ENCODE assay signal across 31 cellular contexts in the genomic region with DNA sequence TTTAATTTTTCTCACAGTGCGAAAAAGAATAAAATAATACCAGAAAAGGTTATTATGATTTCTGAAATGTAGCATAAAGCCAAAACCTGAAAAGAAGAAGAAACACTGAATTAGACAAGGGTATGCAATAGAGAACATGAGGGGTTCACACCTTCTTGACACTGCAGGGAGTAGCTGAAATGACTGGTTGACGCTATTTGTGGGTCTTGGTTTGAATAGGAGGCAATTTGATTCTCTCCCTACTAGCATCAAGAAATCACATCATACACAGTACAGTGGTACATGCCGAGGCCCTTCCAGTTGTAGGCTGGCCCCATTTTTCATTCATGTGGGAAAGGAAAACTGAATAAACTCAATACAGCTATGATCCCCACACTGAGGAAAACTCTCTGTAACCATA.
DNase-seq lines count a peak whose midpoint lies in the region; ATAC-seq, FAIRE-seq and TF ChIP-seq lines count a peak whose summit lies in the region.
"Had no signal": no experiment of that assay in that cellular context is flagged by ENCODE, and none has a peak within 500 bp of the region (broad histone marks: within the 10 kb centered on the region; RNA-seq: fewer than 3 reads in every experiment).

No MANE protein-coding gene starts in this region.

- no peak overlapping the region for H2BK120ac ChIP-seq in IMR-90 (ENCODE audit: low read depth, low read length)

- H3K4me1 Mint-ChIP-seq in activated CD8-positive, alpha-beta T cell treated with anti-CD3 and anti-CD28 coated beads for 36 hours (ENCODE audit: low read depth), result peaks cover 35% of the 10 kb centered on the region
- H3K4me1 Mint-ChIP-seq in activated CD8-positive, alpha-beta T cell treated with anti-CD3 and anti-CD28 coated beads, Interleukin-2, amount 10 ng/mL, durations not matched to agents 7 days and 5 days (ENCODE audit: low read depth), result peaks cover 2% of the 10 kb centered on the region
- peaks cover 38 to 43% of the 10 kb centered on the region in 2 donors for H3K4me1 Mint-ChIP-seq in natural killer cell treated with Interleukin-12 subunit alpha and Interleukin-12 subunit beta and Interleukin-15 and Interleukin-18, amount 100 ng/mL, for 72 hours (ENCODE audit: low read depth in 2 of 2)
- H3K4me1 Mint-ChIP-seq: brain had no signal

- H3K9me3 Mint-ChIP-seq in activated CD8-positive, alpha-beta T cell treated with anti-CD3 and anti-CD28 coated beads for 36 hours, result no peaks in the 10 kb centered on the region
- no peaks in the 10 kb centered on the region for H3K9me3 Mint-ChIP-seq in activated CD8-positive, alpha-beta T cell treated with anti-CD3 and anti-CD28 coated beads, Interleukin-2, amount 10 ng/mL, durations not matched to agents 7 days and 5 days (ENCODE audit: insufficient read depth)
- H3K9me3 Mint-ChIP-seq in natural killer cell treated with Interleukin-12 subunit alpha and Interleukin-12 subunit beta and Interleukin-15 and Interleukin-18, amount 100 ng/mL, for 72 hours, result no peaks in the 10 kb centered on the region
- H3K9me3 Mint-ChIP-seq: activated CD4-positive, alpha-beta memory T cell treated with anti-CD3 and anti-CD28 coated beads, Interleukin-2, amount 10 ng/mL, durations not matched to agents 7 days and 5 days; activated naive CD4-positive, alpha-beta T cell treated with anti-CD3 and anti-CD28 coated beads for 36 hours had no signal

- no peak for DNase-seq in activated CD8-positive, alpha-beta T cell treated with anti-CD3 and anti-CD28 coated beads for 36 hours
- no peak for DNase-seq in activated CD8-positive, alpha-beta T cell treated with anti-CD3 and anti-CD28 coated beads, Interleukin-2, amount 10 ng/mL, durations not matched to agents 7 days and 5 days
- DNase-seq in A549 (ENCODE audit: low read depth in 1 of 2, low spot score in 1 of 2) (no peak), IMR-90 (no peak), NCI-H1417 treated with DMSO at 0.1 percent for 48 hours (lab: John Stamatoyannopoulos, UW) (no peak)
- DNase-seq in natural killer cell treated with Interleukin-12 subunit alpha and Interleukin-12 subunit beta and Interleukin-15 and Interleukin-18, amount 100 ng/mL, for 72 hours (ENCODE audit: low spot score), result no peak
- DNase-seq: activated CD4-positive, alpha-beta memory T cell treated with anti-CD3 and anti-CD28 coated beads, Interleukin-2, amount 10 ng/mL, durations not matched to agents 7 days and 5 days; activated CD4-positive, CD25-positive, alpha-beta regulatory T cell treated with anti-CD3 and anti-CD28 coated beads, Interleukin-2, amount 50 U/mL, for 72 hours; activated naive CD4-positive, alpha-beta T cell treated with anti-CD3 and anti-CD28 coated beads for 36 hours; amniotic stem cell; GOT3; Kasumi-1; mammary epithelial cell; mucosa of descending colon; NCI-H1436 treated with DMSO at 0.1 percent for 48 hours; NCI-H2081 treated with DMSO at 0.1 percent for 48 hours; NCI-H446; NCI-H748 treated with DMSO at 0.1 percent for 48 hours; SHP77; small intestine; stimulated activated naive CD4-positive, alpha-beta T cell treated with Interleukin-2 at 50 U/mL for 16 hours had no signal

- H3K4ac ChIP-seq in IMR-90 (ENCODE audit: low read depth, low read length), result 0 out of 2 replicates have a peak overlapping the region, but pooled peaks have one; percentile 3

- dilution Hi-C loops in IMR-90 (cut with HindIII; ENCODE audit: low sequenced_read_pairs, unreplicated experiment), result no loop called here

- H2BK5ac ChIP-seq in IMR-90 (ENCODE audit: low read depth, low read length, poor library complexity, severe bottlenecking), result peak overlapping the region; percentile 6

- in situ Hi-C loops in IMR-90 (cut with MboI; ENCODE audit: low sequenced_read_pairs), result no loop called here

- no peak overlapping the region for H2AK9ac ChIP-seq in IMR-90 (replicated peaks; ENCODE audit: low read depth, low read length, poor library complexity)

- no peaks in the 10 kb centered on the region for H3K27me3 Mint-ChIP-seq in activated CD8-positive, alpha-beta T cell treated with anti-CD3 and anti-CD28 coated beads for 36 hours
- H3K27me3 Mint-ChIP-seq in activated CD8-positive, alpha-beta T cell treated with anti-CD3 and anti-CD28 coated beads, Interleukin-2, amount 10 ng/mL, durations not matched to agents 7 days and 5 days (ENCODE audit: low read depth), result no peaks in the 10 kb centered on the region
- no peaks in the 10 kb centered on the region for H3K27me3 Mint-ChIP-seq in natural killer cell treated with Interleukin-12 subunit alpha and Interleukin-12 subunit beta and Interleukin-15 and Interleukin-18, amount 100 ng/mL, for 72 hours
- H3K27me3 Mint-ChIP-seq: activated CD4-positive, alpha-beta memory T cell treated with anti-CD3 and anti-CD28 coated beads, Interleukin-2, amount 10 ng/mL, durations not matched to agents 7 days and 5 days had no signal

- CTCF ChIA-PET in activated CD8-positive, alpha-beta T cell treated with anti-CD3 and anti-CD28 coated beads for 36 hours (lab: Charles Lee), result no interaction called here
- CTCF ChIA-PET in activated CD8-positive, alpha-beta T cell treated with anti-CD3 and anti-CD28 coated beads, Interleukin-2, amount 10 ng/mL, durations not matched to agents 7 days and 5 days (lab: Charles Lee), result no interaction called here
- CTCF ChIA-PET in A549 (lab: Yijun Ruan, JAX) (no interaction called here), IMR-90 (lab: Yijun Ruan, JAX) (interaction anchor here (0.7 kb wide), 1 partner anchor 150 kb away, joined by 3 read pairs; no protein-coding TSS in a partner anchor)

- peaks cover 22% of the 10 kb centered on the region; the same call in 1 of the 2 replicates for H4K20me1 ChIP-seq in IMR-90 (ENCODE audit: insufficient read depth, low read length)

- no peak for TF ChIP-seq CTCF in activated CD8-positive, alpha-beta T cell treated with anti-CD3 and anti-CD28 coated beads for 36 hours (IDR thresholded peaks at IDR 0.05)
- TF ChIP-seq CTCF in A549 (IDR thresholded peaks at IDR 0.05) (no peak), IMR-90 (conservative IDR thresholded peaks at IDR 0.05; ENCODE audit: low read depth, low read length) (no peak)

- H3K9ac ChIP-seq in IMR-90 (ENCODE audit: low read depth, low read length), result no peak overlapping the region
- H3K9ac ChIP-seq: parathyroid adenoma had no signal

- no peak overlapping the region for H2BK15ac ChIP-seq in IMR-90 (ENCODE audit: low read depth, low read length)

- peaks cover 65% of the 10 kb centered on the region for H3K4me1 ChIP-seq in A549
- H3K4me1 ChIP-seq in IMR-90 (ENCODE audit: control insufficient read depth, insufficient read depth, low read length), result peaks cover 2% of the 10 kb centered on the region; the same call in 1 of the 2 replicates
- H3K4me1 ChIP-seq: parathyroid adenoma had no signal

- 92% methylated on average over 3 of the region's 3 CpGs for WGBS in A549 (ENCODE audit: missing lambda C conversion rate)
- no CpG with 5 or more reads among the region's 3 CpGs for WGBS in IMR-90 (ENCODE audit: extremely low coverage in 2 of 2, insufficient read length in 1 of 2), 2 experiments

- no peak for FAIRE-seq in A549 (lab: Jason Lieb, UNC)
- FAIRE-seq: GM18507, HepG2, small intestine had no signal

- H3K18ac ChIP-seq in IMR-90 (ENCODE audit: low read depth, low read length), result no peak overlapping the region

- H3K4me3 ChIP-seq in A549, result no peak overlapping the region
- H3K4me3 ChIP-seq in IMR-90 (ENCODE audit: insufficient read depth, low read depth, low read length), result no peak overlapping the region
- H3K4me3 ChIP-seq: gastroesophageal sphincter, hepatocyte, mucosa of descending colon, thoracic aorta had no signal

- H3K14ac ChIP-seq in IMR-90 (replicated peaks; ENCODE audit: low read depth, low read length), result no peak overlapping the region; the same call in 1 of the 2 replicates

- intact Hi-C loops in activated CD8-positive, alpha-beta T cell treated with anti-CD3 and anti-CD28 coated beads for 36 hours (cut with micrococcal nuclease), result no loop called here
- intact Hi-C loops in IMR-90 (cut with micrococcal nuclease), result no loop called here

- no peak overlapping the region for H2AFZ ChIP-seq in IMR-90 (replicated peaks; ENCODE audit: low read length, poor library complexity)
- H2AFZ ChIP-seq: hepatocyte, parathyroid adenoma had no signal

- no peak for TF ChIP-seq EP300 in A549 (IDR thresholded peaks at IDR 0.05)

- peaks cover 20 to 52% of the 10 kb centered on the region in 2 experiments for H3K79me1 ChIP-seq in IMR-90 (ENCODE audit: low read depth in 1 of 2, low read length in 2 of 2)

- no peak for TF ChIP-seq RAD21 in A549 (conservative IDR thresholded peaks at IDR 0.05 in 1 of 2, IDR thresholded peaks at IDR 0.05 in 1 of 2)
- no peak for TF ChIP-seq RAD21 in IMR-90 (IDR thresholded peaks at IDR 0.05; ENCODE audit: low read length)

- no peak overlapping the region for H3K4me3 Mint-ChIP-seq in activated CD8-positive, alpha-beta T cell treated with anti-CD3 and anti-CD28 coated beads for 36 hours
- H3K4me3 Mint-ChIP-seq in activated CD8-positive, alpha-beta T cell treated with anti-CD3 and anti-CD28 coated beads, Interleukin-2, amount 10 ng/mL, durations not matched to agents 7 days and 5 days, result no peak overlapping the region
- H3K4me3 Mint-ChIP-seq in natural killer cell treated with Interleukin-12 subunit alpha and Interleukin-12 subunit beta and Interleukin-15 and Interleukin-18, amount 100 ng/mL, for 72 hours, result no peak overlapping the region
- H3K4me3 Mint-ChIP-seq: activated CD4-positive, alpha-beta memory T cell treated with anti-CD3 and anti-CD28 coated beads, Interleukin-2, amount 10 ng/mL, durations not matched to agents 7 days and 5 days; activated naive CD4-positive, alpha-beta T cell treated with anti-CD3 and anti-CD28 coated beads for 36 hours; brain; T-helper 2 cell treated with Interferon-gamma antibody and Interleukin-4, amounts not matched to agents 5 μg/mL and 100 μg/mL, for 36 hours had no signal

- no peak overlapping the region; the same call in 1 of the 2 replicates for H4K5ac ChIP-seq in IMR-90 (ENCODE audit: low read depth, low read length)

- no peaks in the 10 kb centered on the region; the same call in 1 of the 2 replicates for H3K36me3 ChIP-seq in IMR-90 (ENCODE audit: control insufficient read depth, insufficient read depth, low read length)
- H3K36me3 ChIP-seq: gastroesophageal sphincter, thoracic aorta had no signal

- TF ChIP-seq POLR2A in A549 (IDR thresholded peaks at IDR 0.05; ENCODE audit: low read length) (no peak), IMR-90 (IDR thresholded peaks at IDR 0.05; ENCODE audit: low read depth, low read length) (no peak)

- no peak overlapping the region for H2BK20ac ChIP-seq in IMR-90 (ENCODE audit: low read depth, low read length)

- H3K36me3 Mint-ChIP-seq in activated CD8-positive, alpha-beta T cell treated with anti-CD3 and anti-CD28 coated beads for 36 hours (ENCODE audit: low read depth), result peaks cover 30% of the 10 kb centered on the region
- peaks cover 40% of the 10 kb centered on the region for H3K36me3 Mint-ChIP-seq in activated CD8-positive, alpha-beta T cell treated with anti-CD3 and anti-CD28 coated beads, Interleukin-2, amount 10 ng/mL, durations not matched to agents 7 days and 5 days (ENCODE audit: low read depth)
- H3K36me3 Mint-ChIP-seq in natural killer cell treated with Interleukin-12 subunit alpha and Interleukin-12 subunit beta and Interleukin-15 and Interleukin-18, amount 100 ng/mL, for 72 hours, result peaks cover 28% of the 10 kb centered on the region

- H3K9me1 ChIP-seq in IMR-90 (ENCODE audit: insufficient read depth, low read length), result peaks cover 5% of the 10 kb centered on the region; the same call in 1 of the 2 replicates

- H4K91ac ChIP-seq in IMR-90 (ENCODE audit: insufficient read depth, low read depth, low read length), result no peak overlapping the region

- H3K4me2 ChIP-seq in A549 (peak overlapping the region; percentile 51), IMR-90 (ENCODE audit: low read depth, low read length) (no peak overlapping the region)
- H3K4me2 ChIP-seq: hepatocyte had no signal

- H3K9me3 ChIP-seq in A549, result no peaks in the 10 kb centered on the region
- no peaks in the 10 kb centered on the region for H3K9me3 ChIP-seq in IMR-90 (ENCODE audit: control insufficient read depth, insufficient read depth, low read length)
- H3K9me3 ChIP-seq: gastroesophageal sphincter, mucosa of descending colon, thoracic aorta had no signal

- H3K56ac ChIP-seq in IMR-90 (ENCODE audit: extremely low read depth, insufficient read depth, low read length), result no peak overlapping the region

- H3K23ac ChIP-seq in IMR-90 (ENCODE audit: low read depth, low read length), result peak overlapping the region; percentile 13; the same call in 1 of the 2 replicates

- peak; percentile 49 for ATAC-seq in activated CD8-positive, alpha-beta T cell treated with anti-CD3 and anti-CD28 coated beads for 36 hours
- ATAC-seq in activated CD8-positive, alpha-beta T cell treated with anti-CD3 and anti-CD28 coated beads, Interleukin-2, amount 10 ng/mL, durations not matched to agents 7 days and 5 days, result no peak
- ATAC-seq in A549, result peak; percentile 34 to 42; a peak in 3 of 6 replicates
- no peak for ATAC-seq in IMR-90 (ENCODE audit: low read depth)
- ATAC-seq in natural killer cell treated with Interleukin-12 subunit alpha and Interleukin-12 subunit beta and Interleukin-15 and Interleukin-18, amount 100 ng/mL, for 72 hours, result peak; percentile 55 to 90
- ATAC-seq in HG02884 (IDR thresholded peaks at IDR 0.05; ENCODE audit: unreplicated experiment), result no peak
- no peak for ATAC-seq in HG03135 (IDR thresholded peaks at IDR 0.05; ENCODE audit: unreplicated experiment)
- ATAC-seq: gastroesophageal sphincter, HepG2, mucosa of descending colon had no signal

- H2AK5ac ChIP-seq in IMR-90 (ENCODE audit: low read depth, low read length), result no peak overlapping the region

- POLR2A ChIA-PET in activated CD8-positive, alpha-beta T cell treated with anti-CD3 and anti-CD28 coated beads for 36 hours (lab: Charles Lee), result no interaction called here
- POLR2A ChIA-PET in activated CD8-positive, alpha-beta T cell treated with anti-CD3 and anti-CD28 coated beads, Interleukin-2, amount 10 ng/mL, durations not matched to agents 7 days and 5 days (lab: Charles Lee), result interaction anchor here (0.6 kb wide), 1 partner anchor 407 kb away, joined by 3 read pairs; no protein-coding TSS in a partner anchor
- POLR2A ChIA-PET in A549 (lab: Yijun Ruan, JAX) (no interaction called here), IMR-90 (lab: Charles Lee; ENCODE audit: unreplicated experiment) (no interaction called here)

- no TSS peak for BruUV-seq in IMR-90 (replicated peaks; lab: Mats Ljungman, UMichigan)

- H3K27ac ChIP-seq in A549, result peak overlapping the region; percentile 68 to 76
- H3K27ac ChIP-seq in IMR-90 (ENCODE audit: insufficient read depth, low read length), result no peak overlapping the region
- H3K27ac ChIP-seq: hepatocyte, parathyroid adenoma, thoracic aorta had no signal

- no peak overlapping the region for H3K27ac Mint-ChIP-seq in activated CD8-positive, alpha-beta T cell treated with anti-CD3 and anti-CD28 coated beads for 36 hours
- H3K27ac Mint-ChIP-seq in activated CD8-positive, alpha-beta T cell treated with anti-CD3 and anti-CD28 coated beads, Interleukin-2, amount 10 ng/mL, durations not matched to agents 7 days and 5 days, result no peak overlapping the region
- H3K27ac Mint-ChIP-seq in natural killer cell treated with Interleukin-12 subunit alpha and Interleukin-12 subunit beta and Interleukin-15 and Interleukin-18, amount 100 ng/mL, for 72 hours, result peak overlapping the region in 1 of 2 donors; percentile 53
- H3K27ac Mint-ChIP-seq: activated CD4-positive, alpha-beta memory T cell treated with anti-CD3 and anti-CD28 coated beads, Interleukin-2, amount 10 ng/mL, durations not matched to agents 7 days and 5 days; activated naive CD4-positive, alpha-beta T cell treated with anti-CD3 and anti-CD28 coated beads for 36 hours; brain; T-helper 2 cell treated with Interferon-gamma antibody and Interleukin-4, amounts not matched to agents 5 μg/mL and 100 μg/mL, for 36 hours had no signal

- H4K8ac ChIP-seq in IMR-90 (ENCODE audit: low read depth in 2 of 2, low read length in 2 of 2), result no peak overlapping the region

- no peaks in the 10 kb centered on the region for H3K27me3 ChIP-seq in IMR-90 (ENCODE audit: control insufficient read depth, insufficient read depth, low read length)
- H3K27me3 ChIP-seq: gastroesophageal sphincter, hepatocyte had no signal

Comparison
In these comparisons a context has a peak if more than half of its experiments do, and no peak if none do; other contexts are left out.
1. ATAC-seq: peak in activated CD8-positive, alpha-beta T cell treated with anti-CD3 and anti-CD28 coated beads for 36 hours (single experiment), A549 (2 of 2) and natural killer cell treated with Interleukin-12 subunit alpha and Interleukin-12 subunit beta and Interleukin-15 and Interleukin-18, amount 100 ng/mL, for 72 hours (2 of 2); none in activated CD8-positive, alpha-beta T cell treated with anti-CD3 and anti-CD28 coated beads, Interleukin-2, amount 10 ng/mL, durations not matched to agents 7 days and 5 days (single experiment), IMR-90 (single experiment), HG02884 (single experiment) and HG03135 (single experiment).